25 cellular contexts compared by ENCODE assay signal in the genomic region with DNA sequence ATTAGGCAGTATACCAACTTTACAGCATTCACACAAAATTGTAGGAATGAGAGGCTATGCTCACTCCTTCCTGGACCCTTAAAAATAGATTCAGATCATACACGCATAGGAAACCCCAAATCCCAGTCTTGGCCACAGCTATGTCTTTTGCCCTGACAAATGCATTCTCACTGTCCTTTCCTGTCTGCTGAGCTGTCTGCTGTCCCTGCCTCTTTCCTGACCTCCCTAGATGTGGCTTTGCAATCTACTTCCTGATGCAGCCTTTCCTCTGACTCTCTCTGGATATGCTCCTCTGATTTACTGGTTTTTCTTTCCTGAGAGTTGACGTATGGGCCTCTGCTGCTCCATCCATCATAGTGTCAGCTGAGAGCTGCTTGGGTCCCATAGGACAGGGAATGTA. TPM values are rescaled to one million over a fixed set of nuclear protein-coding genes. Genes with fewer than 3 reads are reported as not detected.
"Had no signal": no experiment of that assay in that cellular context is flagged by ENCODE, and none has a peak within 500 bp of the region (broad histone marks: within the 10 kb centered on the region; RNA-seq: fewer than 3 reads in every experiment).

No MANE protein-coding gene starts in this region.

- DNase-seq: activated CD4-positive, alpha-beta T cell treated with anti-CD3 and anti-CD28 coated beads, Interleukin-2, amount 50 U/mL, for 1 hour; activated CD4-positive, CD25-positive, alpha-beta regulatory T cell treated with anti-CD3 and anti-CD28 coated beads, Interleukin-2, amount 50 U/mL, for 72 hours; activated CD8-positive, alpha-beta memory T cell treated with anti-CD3 and anti-CD28 coated beads, Interleukin-2, amount 50 U/mL, for 48 hours; activated effector memory CD4-positive, alpha-beta T cell treated with Interleukin-2 at 50 U/mL for 16 hours; activated naive CD4-positive, alpha-beta T cell treated with anti-CD3 and anti-CD28 coated beads, Interleukin-2, amount 10 ng/mL, durations not matched to agents 7 days and 5 days; activated naive CD8-positive, alpha-beta T cell treated with anti-CD3 and anti-CD28 coated beads, Interleukin-2, amount 50 U/mL, for 24 hours; activated T-cell treated with anti-CD3 and anti-CD28 coated beads, Interleukin-2, amount 50 U/mL, for 48 hours; anterior cingulate cortex; colonic mucosa; heart right ventricle; left colon; lower lobe of right lung; right cardiac atrium; small intestine; stimulated activated CD4-positive, alpha-beta T cell treated with anti-CD3 and anti-CD28 coated beads, Interleukin-4, amount 100 ng/mL, for 1 hour; stimulated activated naive CD8-positive, alpha-beta T cell treated with anti-CD3 and anti-CD28 coated beads, Interleukin-15, amount 100 ng/mL, for 72 hours; T-helper 2 cell; transverse colon; uterus had no signal

- H3K36me3 ChIP-seq: colonic mucosa, gastroesophageal sphincter, heart right ventricle, lower lobe of right lung, suprapubic skin, transverse colon, uterus had no signal

- H3K4me1 ChIP-seq: colonic mucosa, gastroesophageal sphincter, heart right ventricle, lower lobe of right lung, suprapubic skin, transverse colon, uterus had no signal

- H3K4me3 ChIP-seq: colonic mucosa, gastroesophageal sphincter, heart right ventricle, lower lobe of right lung, suprapubic skin, transverse colon, uterus had no signal

- H3K36me3 Mint-ChIP-seq: activated naive CD4-positive, alpha-beta T cell treated with anti-CD3 and anti-CD28 coated beads, Interleukin-2, amount 10 ng/mL, durations not matched to agents 7 days and 5 days had no signal

- H3K27me3 ChIP-seq: colonic mucosa, gastroesophageal sphincter, heart right ventricle, suprapubic skin, transverse colon, uterus had no signal

- H3K4me1 Mint-ChIP-seq: activated naive CD4-positive, alpha-beta T cell treated with anti-CD3 and anti-CD28 coated beads, Interleukin-2, amount 10 ng/mL, durations not matched to agents 7 days and 5 days; activated naive CD8-positive, alpha-beta T cell treated with anti-CD3 and anti-CD28 coated beads, Interleukin-2, amount 50 U/mL, for 24 hours; central memory CD8-positive, alpha-beta T cell; stimulated activated naive CD8-positive, alpha-beta T cell treated with anti-CD3 and anti-CD28 coated beads, Interleukin-15, amount 100 ng/mL, for 72 hours had no signal

- H3K9me3 ChIP-seq: colonic mucosa, transverse colon, uterus had no signal

- H3K27ac Mint-ChIP-seq: activated naive CD4-positive, alpha-beta T cell treated with anti-CD3 and anti-CD28 coated beads, Interleukin-2, amount 10 ng/mL, durations not matched to agents 7 days and 5 days; activated naive CD8-positive, alpha-beta T cell treated with anti-CD3 and anti-CD28 coated beads, Interleukin-2, amount 50 U/mL, for 24 hours; progenitor cell of endocrine pancreas; stimulated activated naive CD8-positive, alpha-beta T cell treated with anti-CD3 and anti-CD28 coated beads, Interleukin-15, amount 100 ng/mL, for 72 hours had no signal

- H3K27ac ChIP-seq: colonic mucosa, gastroesophageal sphincter, heart right ventricle, lower lobe of right lung, suprapubic skin, transverse colon, uterus, VCaP had no signal

- FAIRE-seq: small intestine had no signal

- H3K4me3 Mint-ChIP-seq: activated naive CD4-positive, alpha-beta T cell treated with anti-CD3 and anti-CD28 coated beads, Interleukin-2, amount 10 ng/mL, durations not matched to agents 7 days and 5 days; activated naive CD8-positive, alpha-beta T cell treated with anti-CD3 and anti-CD28 coated beads, Interleukin-2, amount 50 U/mL, for 24 hours; central memory CD8-positive, alpha-beta T cell; stimulated activated naive CD8-positive, alpha-beta T cell treated with anti-CD3 and anti-CD28 coated beads, Interleukin-15, amount 100 ng/mL, for 72 hours had no signal

- H3K27me3 Mint-ChIP-seq: activated naive CD4-positive, alpha-beta T cell treated with anti-CD3 and anti-CD28 coated beads, Interleukin-2, amount 10 ng/mL, durations not matched to agents 7 days and 5 days; stimulated activated naive CD8-positive, alpha-beta T cell treated with anti-CD3 and anti-CD28 coated beads, Interleukin-15, amount 100 ng/mL, for 72 hours had no signal

RNA-seq across cellular contexts. Expression of a gene that starts 59.8 kb away (rescaled TPM):
- total RNA-seq: osteoblast, transverse colon had no signal
- polyA plus RNA-seq: right cardiac atrium had no signal
